ENCODE assay signal across 25 cellular contexts in the genomic region with DNA sequence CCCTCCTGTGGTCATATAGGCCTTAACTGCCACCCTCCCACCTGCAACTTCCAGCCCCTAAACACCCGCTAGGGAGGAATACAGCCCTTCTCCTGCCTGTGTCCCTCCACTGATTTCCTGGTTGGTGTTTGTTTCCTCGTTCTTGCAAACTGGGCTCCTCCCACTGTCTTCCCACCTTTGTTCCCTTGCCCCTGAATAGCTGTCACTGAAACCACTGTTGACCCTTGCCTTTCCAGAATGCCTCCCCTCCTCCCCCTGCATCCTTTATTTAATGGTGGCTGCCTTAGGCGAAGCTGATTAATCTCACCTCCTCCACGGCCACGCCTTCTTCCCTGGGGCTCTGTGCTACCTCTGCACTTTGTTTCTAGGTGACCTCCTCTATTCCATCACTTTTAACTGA.
DNase-seq lines count a peak whose midpoint lies in the region; ATAC-seq, FAIRE-seq and TF ChIP-seq lines count a peak whose summit lies in the region.
"Had no signal": no experiment of that assay in that cellular context is flagged by ENCODE, and none has a peak within 500 bp of the region (broad histone marks: within the 10 kb centered on the region; RNA-seq: fewer than 3 reads in every experiment).

No MANE protein-coding gene starts in this region.

- CTCF ChIA-PET in A549 (lab: Yijun Ruan, JAX), result no interaction called here

- DNase-seq in A549 (ENCODE audit: low read depth in 1 of 2, low spot score in 1 of 2) (no peak), epithelial cell of esophagus (ENCODE audit: low read depth) (peak; percentile 26), neural crest cell (ENCODE audit: low read depth, low spot score) (peak; percentile 26), GM13976 (ENCODE audit: low spot score) (no peak), psoas muscle (no peak), T-helper 9 cell (no peak)
- DNase-seq: activated CD4-positive, CD25-positive, alpha-beta regulatory T cell treated with anti-CD3 and anti-CD28 coated beads, Interleukin-2, amount 50 U/mL, for 72 hours; activated CD8-positive, alpha-beta memory T cell treated with anti-CD3 and anti-CD28 coated beads for 24 hours; activated T-cell treated with anti-CD3 and anti-CD28 coated beads, Interleukin-2, amount 50 U/mL, for 24 hours; effector CD8-positive, alpha-beta T cell; GM23248; kidney glomerular epithelial cell; NCI-H1436 treated with DMSO at 0.1 percent for 48 hours; NCI-H2171; NCI-H526; stimulated activated CD4-positive, alpha-beta T cell treated with anti-CD3 and anti-CD28 coated beads, Interleukin-1b, Interleukin-23, amount 100 ng/mL, for 48 hours; SW 1271 had no signal

- no peaks in the 10 kb centered on the region for H4K20me1 ChIP-seq in Loucy (ENCODE audit: insufficient read depth, low read length, poor library complexity, severe bottlenecking)

- no peak for FAIRE-seq in A549 (lab: Jason Lieb, UNC)

- H3K36me3 Mint-ChIP-seq in neural crest cell (ENCODE audit: low read depth), result no peaks in the 10 kb centered on the region
- H3K36me3 Mint-ChIP-seq: brain, memory B cell had no signal

- no peak for TF ChIP-seq EP300 in A549 (IDR thresholded peaks at IDR 0.05)

- TF ChIP-seq CTCF in A549 (IDR thresholded peaks at IDR 0.05) (no peak), Loucy (conservative IDR thresholded peaks at IDR 0.05; ENCODE audit: low read length) (no peak), epithelial cell of esophagus (IDR thresholded peaks at IDR 0.05; ENCODE audit: insufficient read depth, low read depth, low read length, missing control alignments) (no peak), neural crest cell (conservative IDR thresholded peaks at IDR 0.05) (no peak), GM13976 (IDR thresholded peaks at IDR 0.05; ENCODE audit: borderline replicate concordance, control extremely low read depth, extremely low read depth, insufficient read depth, missing control alignments) (no peak), psoas muscle (IDR thresholded peaks at IDR 0.05) (no peak)

- H3K9me3 Mint-ChIP-seq in neural crest cell, result peaks cover under 1% of the 10 kb centered on the region
- H3K9me3 Mint-ChIP-seq: brain had no signal

- H3K9me3 ChIP-seq in A549, result no peaks in the 10 kb centered on the region
- no peaks in the 10 kb centered on the region for H3K9me3 ChIP-seq in Loucy (ENCODE audit: insufficient read depth, low read depth, low read length)
- H3K9me3 ChIP-seq in psoas muscle, result no peaks in the 10 kb centered on the region
- H3K9me3 ChIP-seq: esophagus muscularis mucosa, gastroesophageal sphincter had no signal

- no peaks in the 10 kb centered on the region for H3F3A ChIP-seq in Loucy (ENCODE audit: low read depth)

- ATAC-seq in A549, result no peak
- ATAC-seq in psoas muscle, result no peak
- no peak for ATAC-seq in GM18517 (IDR thresholded peaks at IDR 0.05; ENCODE audit: unreplicated experiment)
- ATAC-seq: gastroesophageal sphincter, Right ventricle myocardium inferior had no signal

- peak overlapping the region; percentile 71 for H3K4me3 Mint-ChIP-seq in neural crest cell
- H3K4me3 Mint-ChIP-seq: activated T-cell treated with anti-CD3 and anti-CD28 coated beads, Interleukin-2, amount 50 U/mL, for 24 hours; B cell; brain; memory B cell had no signal

- intact Hi-C loops in psoas muscle (cut with DNase I), result no loop called here

- H2AFZ ChIP-seq in Loucy (ENCODE audit: low read length), result peak overlapping the region; percentile 45; the same call in 1 of the 2 replicates
- H2AFZ ChIP-seq: GM23248 had no signal

- no peak overlapping the region for H3K4me2 ChIP-seq in A549
- H3K4me2 ChIP-seq in Loucy (ENCODE audit: low read depth, low read length, poor library complexity, severe bottlenecking), result no peak overlapping the region

- H3K9me2 ChIP-seq in Loucy (replicated peaks; ENCODE audit: low read depth, low read length), result no peaks in the 10 kb centered on the region

- TF ChIP-seq RAD21 in A549 (conservative IDR thresholded peaks at IDR 0.05 in 1 of 2, IDR thresholded peaks at IDR 0.05 in 1 of 2), result no peak

- POLR2A ChIA-PET in A549 (lab: Yijun Ruan, JAX), result no interaction called here

- H3K27ac Mint-ChIP-seq in neural crest cell (ENCODE audit: unreplicated experiment), result peak overlapping the region; percentile 91
- H3K27ac Mint-ChIP-seq: activated T-cell treated with anti-CD3 and anti-CD28 coated beads, Interleukin-2, amount 50 U/mL, for 24 hours; B cell; memory B cell had no signal

- H3K9ac ChIP-seq in Loucy (ENCODE audit: low read depth, low read length, poor library complexity, severe bottlenecking), result no peak overlapping the region
- H3K9ac ChIP-seq: GM23248 had no signal

- H3K27me3 Mint-ChIP-seq in neural crest cell (ENCODE audit: low read depth), result no peaks in the 10 kb centered on the region
- H3K27me3 Mint-ChIP-seq: activated T-cell treated with anti-CD3 and anti-CD28 coated beads, Interleukin-2, amount 50 U/mL, for 24 hours; B cell; memory B cell had no signal

- no peaks in the 10 kb centered on the region for H3K36me3 ChIP-seq in Loucy (ENCODE audit: insufficient read depth, low read length)
- no peaks in the 10 kb centered on the region for H3K36me3 ChIP-seq in psoas muscle (ENCODE audit: insufficient read depth in 1 of 2, low read depth in 1 of 2)
- H3K36me3 ChIP-seq: esophagus muscularis mucosa, gastroesophageal sphincter had no signal

- in situ Hi-C loops in GM13976 (cut with MboI; ENCODE audit: low sequenced_read_pairs, unreplicated experiment), result no loop called here

- no peaks in the 10 kb centered on the region for H3K79me2 ChIP-seq in Loucy (ENCODE audit: insufficient read depth, low read length)

- H3K27me3 ChIP-seq in Loucy (ENCODE audit: insufficient read depth, low read length, poor library complexity, severe bottlenecking) (no peaks in the 10 kb centered on the region), psoas muscle (ENCODE audit: insufficient read depth in 3 of 3, low read length in 2 of 3) (no peaks in the 10 kb centered on the region)
- H3K27me3 ChIP-seq: esophagus muscularis mucosa, gastroesophageal sphincter had no signal

- H3K4me1 ChIP-seq in A549 (peaks cover 61% of the 10 kb centered on the region), Loucy (ENCODE audit: insufficient read depth, low read length, poor library complexity, severe bottlenecking) (peaks cover 6% of the 10 kb centered on the region), psoas muscle (peaks cover 11% of the 10 kb centered on the region)

- no peak for TF ChIP-seq POLR2A in A549 (IDR thresholded peaks at IDR 0.05; ENCODE audit: low read length)

- peaks cover 73% of the 10 kb centered on the region for H3K4me1 Mint-ChIP-seq in neural crest cell
- H3K4me1 Mint-ChIP-seq: B cell, memory B cell had no signal

- H3K4me3 ChIP-seq in A549 (no peak overlapping the region), Loucy (ENCODE audit: low read length, poor library complexity, severe bottlenecking) (no peak overlapping the region), epithelial cell of esophagus (ENCODE audit: low read length) (no peak overlapping the region), psoas muscle (no peak overlapping the region)
- H3K4me3 ChIP-seq: esophagus muscularis mucosa, gastroesophageal sphincter, GM23248 had no signal

- H3K27ac ChIP-seq in A549 (peak overlapping the region; percentile 13 to 82; a peak in 4 of 6 replicates), psoas muscle (no peak overlapping the region)
- H3K27ac ChIP-seq: esophagus muscularis mucosa, gastroesophageal sphincter, GM23248 had no signal

- WGBS in A549 (ENCODE audit: missing lambda C conversion rate), result 84% methylated on average over 5 of the region's 5 CpGs
- 80 to 92% (median 85%) methylated on average over 5 of the region's 5 CpGs for WGBS in psoas muscle, 3 donors

TF ChIP-seq in A549, 52 proteins besides CTCF, POLR2A, EP300 and RAD21 (continues in another document):
- TF ChIP-seq, protein P1, sequence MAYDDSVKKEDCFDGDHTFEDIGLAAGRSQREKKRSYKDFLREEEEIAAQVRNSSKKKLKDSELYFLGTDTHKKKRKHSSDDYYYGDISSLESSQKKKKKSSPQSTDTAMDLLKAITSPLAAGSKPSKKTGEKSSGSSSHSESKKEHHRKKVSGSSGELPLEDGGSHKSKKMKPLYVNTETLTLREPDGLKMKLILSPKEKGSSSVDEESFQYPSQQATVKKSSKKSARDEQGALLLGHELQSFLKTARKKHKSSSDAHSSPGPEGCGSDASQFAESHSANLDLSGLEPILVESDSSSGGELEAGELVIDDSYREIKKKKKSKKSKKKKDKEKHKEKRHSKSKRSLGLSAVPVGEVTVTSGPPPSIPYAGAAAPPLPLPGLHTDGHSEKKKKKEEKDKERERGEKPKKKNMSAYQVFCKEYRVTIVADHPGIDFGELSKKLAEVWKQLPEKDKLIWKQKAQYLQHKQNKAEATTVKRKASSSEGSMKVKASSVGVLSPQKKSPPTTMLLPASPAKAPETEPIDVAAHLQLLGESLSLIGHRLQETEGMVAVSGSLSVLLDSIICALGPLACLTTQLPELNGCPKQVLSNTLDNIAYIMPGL (CRISPR knock-in tag; IDR thresholded peaks at IDR 0.05; ENCODE audit: borderline replicate concordance), result no peak
- no peak for TF ChIP-seq HOXB13 (CRISPR knock-in tag; IDR thresholded peaks at IDR 0.05; ENCODE audit: low read depth)
- TF ChIP-seq HOXA7 (CRISPR knock-in tag; IDR thresholded peaks at IDR 0.05), result no peak
- TF ChIP-seq, protein P2, sequence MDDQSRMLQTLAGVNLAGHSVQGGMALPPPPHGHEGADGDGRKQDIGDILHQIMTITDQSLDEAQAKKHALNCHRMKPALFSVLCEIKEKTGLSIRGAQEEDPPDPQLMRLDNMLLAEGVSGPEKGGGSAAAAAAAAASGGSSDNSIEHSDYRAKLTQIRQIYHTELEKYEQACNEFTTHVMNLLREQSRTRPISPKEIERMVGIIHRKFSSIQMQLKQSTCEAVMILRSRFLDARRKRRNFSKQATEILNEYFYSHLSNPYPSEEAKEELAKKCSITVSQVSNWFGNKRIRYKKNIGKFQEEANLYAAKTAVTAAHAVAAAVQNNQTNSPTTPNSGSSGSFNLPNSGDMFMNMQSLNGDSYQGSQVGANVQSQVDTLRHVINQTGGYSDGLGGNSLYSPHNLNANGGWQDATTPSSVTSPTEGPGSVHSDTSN (IDR thresholded peaks at IDR 0.05), result no peak
- no peak for TF ChIP-seq KDM1A (IDR thresholded peaks at IDR 0.05; ENCODE audit: low read depth)
- no peak for TF ChIP-seq NFE2L2 (conservative IDR thresholded peaks at IDR 0.05; ENCODE audit: low read length)
- TF ChIP-seq CHD4 (IDR thresholded peaks at IDR 0.05; ENCODE audit: borderline replicate concordance), result no peak
- TF ChIP-seq ZNF302 (CRISPR knock-in tag; IDR thresholded peaks at IDR 0.05), result no peak
- TF ChIP-seq ZSCAN20 (CRISPR knock-in tag; IDR thresholded peaks at IDR 0.05), result no peak
- TF ChIP-seq SMC3 (IDR thresholded peaks at IDR 0.05), result no peak
- TF ChIP-seq CBX2 (IDR thresholded peaks at IDR 0.05; ENCODE audit: borderline replicate concordance, low read depth), result no peak
- no peak for TF ChIP-seq BHLHE40 (IDR thresholded peaks at IDR 0.05; ENCODE audit: low read depth, low read length)
- no peak for TF ChIP-seq JUN (IDR thresholded peaks at IDR 0.05)

Comparison
In these comparisons a context has a peak if more than half of its experiments do, and no peak if none do; other contexts are left out.
1. DNase-seq: peak in epithelial cell of esophagus (single experiment) and neural crest cell (single experiment); none in A549 (0 of 2), GM13976 (single experiment), psoas muscle (0 of 2) and T-helper 9 cell (single experiment).